In genomic region chr12:109462868-109463692, GRCh38 we compare ENCODE assay signal across 9 cellular contexts. TPM values are rescaled to one million over a fixed set of nuclear protein-coding genes. Genes with fewer than 3 reads are reported as not detected.
DNase-seq lines count a peak whose midpoint lies in the region; ATAC-seq and TF ChIP-seq lines count a peak whose summit lies in the region.
"Had no signal": no experiment of that assay in that cellular context is flagged by ENCODE, and none has a peak within 500 bp of the region (broad histone marks: within the 10 kb centered on the region; RNA-seq: fewer than 3 reads in every experiment).

No MANE protein-coding gene starts in this region.

- CTCF ChIA-PET in Calu3 (lab: Charles Lee) (interaction anchor here (0.6 to 2.1 kb wide), 8 partner anchors 10 to 541 kb away, joined by 3 to 11 read pairs (median 4); partner anchors contain the start of genes KCTD10 and UBE3B), mammary epithelial cell (lab: Charles Lee; ENCODE audit: low non-redundant PET) (interaction anchor here (0.7 kb wide), 1 partner anchor 10 kb away, joined by 4 read pairs; no protein-coding TSS in a partner anchor)

- peak; percentile 75 for DNase-seq in Calu3
- peak; percentile 52 for DNase-seq in NCI-H2227 treated with DMSO at 0.1 percent for 48 hours (lab: John Stamatoyannopoulos, UW)
- peak; percentile 76 for DNase-seq in mammary epithelial cell
- peak; percentile 93 for DNase-seq in kidney epithelial cell (ENCODE audit: low read depth)
- no peak for DNase-seq in posterior cingulate gyrus
- no peak for DNase-seq in stimulated activated CD4-positive, alpha-beta T cell treated with anti-CD3 and anti-CD28 coated beads, Interleukin-12 subunit alpha, Interleukin-12 subunit beta, amount 100 ng/mL, for 4 hours

- ATAC-seq in stimulated activated memory B cell treated with anti-CD40 and anti-IgM and Interleukin-4, amounts not matched to agents 10 μg/mL and 1 μg/mL and 100 μg/mL, for 72 hours: no peak
- no peak for ATAC-seq in GM21381 (IDR thresholded peaks at IDR 0.05; ENCODE audit: unreplicated experiment)

- H3K4me3 Mint-ChIP-seq in Calu3 (ENCODE audit: low read depth, unreplicated experiment): peak overlapping the region; percentile 49
- H3K4me3 Mint-ChIP-seq in stimulated activated memory B cell treated with anti-CD40 and anti-IgM and Interleukin-4, amounts not matched to agents 10 μg/mL and 1 μg/mL and 100 μg/mL, for 72 hours: no peak overlapping the region

- no peaks in the 10 kb centered on the region for H3K27me3 Mint-ChIP-seq in Calu3 (ENCODE audit: unreplicated experiment)
- H3K27me3 Mint-ChIP-seq in stimulated activated memory B cell treated with anti-CD40 and anti-IgM and Interleukin-4, amounts not matched to agents 10 μg/mL and 1 μg/mL and 100 μg/mL, for 72 hours: no peaks in the 10 kb centered on the region
- H3K27me3 Mint-ChIP-seq: IgD-negative memory B cell had no signal

- peak overlapping the region; percentile 13 for H2AFZ ChIP-seq in mammary epithelial cell (ENCODE audit: low read depth, low read length)

- BruUV-seq in Calu3 (replicated peaks; lab: Mats Ljungman, UMichigan) (no TSS peak), mammary epithelial cell (replicated peaks; lab: Mats Ljungman, UMichigan) (no TSS peak)

- H3K4me1 Mint-ChIP-seq in Calu3 (ENCODE audit: low read depth, unreplicated experiment): peaks cover 47% of the 10 kb centered on the region
- peaks cover 44% of the 10 kb centered on the region for H3K4me1 Mint-ChIP-seq in stimulated activated memory B cell treated with anti-CD40 and anti-IgM and Interleukin-4, amounts not matched to agents 10 μg/mL and 1 μg/mL and 100 μg/mL, for 72 hours

- 2% methylated on average over 14 of the region's 14 CpGs for WGBS in mammary epithelial cell (ENCODE audit: low coverage, missing lambda C conversion rate)

- no peak for TF ChIP-seq CTCF in Calu3 (IDR thresholded peaks at IDR 0.05; ENCODE audit: unreplicated experiment)
- no peak for TF ChIP-seq CTCF in mammary epithelial cell (conservative IDR thresholded peaks at IDR 0.05 in 1 of 2, IDR thresholded peaks at IDR 0.05 in 1 of 2; ENCODE audit: extremely low read depth in 1 of 2, insufficient read depth in 1 of 2, low read depth in 1 of 2, low read length in 2 of 2)
- TF ChIP-seq CTCF in kidney epithelial cell (IDR thresholded peaks at IDR 0.05; ENCODE audit: insufficient read depth, low read length, poor library complexity, severe bottlenecking): no peak

- H3K79me2 ChIP-seq in mammary epithelial cell (ENCODE audit: insufficient read depth, low read length): peaks cover 100% of the 10 kb centered on the region

- H3K9me3 ChIP-seq in mammary epithelial cell (replicated peaks; ENCODE audit: insufficient read depth, low read length): no peaks in the 10 kb centered on the region

- H3K27ac ChIP-seq in mammary epithelial cell (ENCODE audit: insufficient read depth, low read depth, low read length): peak overlapping the region; percentile 62

- H3K36me3 ChIP-seq in mammary epithelial cell (ENCODE audit: insufficient read depth, low read length): peaks cover 7% of the 10 kb centered on the region
- H3K36me3 ChIP-seq in kidney epithelial cell (ENCODE audit: control insufficient read depth, insufficient read depth, low read length): no peaks in the 10 kb centered on the region

- peaks cover 48% of the 10 kb centered on the region for H3K4me1 ChIP-seq in mammary epithelial cell (ENCODE audit: insufficient read depth, low read length)

- peak overlapping the region; percentile 77 for H3K4me2 ChIP-seq in mammary epithelial cell (ENCODE audit: insufficient read depth, low read depth, low read length)

- no peaks in the 10 kb centered on the region for H3K27me3 ChIP-seq in mammary epithelial cell (ENCODE audit: insufficient read depth, low read length)
- H3K27me3 ChIP-seq in kidney epithelial cell (ENCODE audit: control insufficient read depth, insufficient read depth, low read length): no peaks in the 10 kb centered on the region

- H3K9me3 Mint-ChIP-seq in Calu3 (ENCODE audit: low read depth, unreplicated experiment): no peaks in the 10 kb centered on the region
- H3K9me3 Mint-ChIP-seq in stimulated activated memory B cell treated with anti-CD40 and anti-IgM and Interleukin-4, amounts not matched to agents 10 μg/mL and 1 μg/mL and 100 μg/mL, for 72 hours: no peaks in the 10 kb centered on the region
- H3K9me3 Mint-ChIP-seq: IgD-negative memory B cell had no signal

- H3K4me3 ChIP-seq in mammary epithelial cell (replicated peaks in 1 of 3; ENCODE audit: insufficient read depth in 1 of 3, low read depth in 2 of 3, low read length in 3 of 3): peak overlapping the region in 2 of 3 experiments; percentile 6 to 10
- peak overlapping the region; percentile 22 for H3K4me3 ChIP-seq in kidney epithelial cell (ENCODE audit: low read depth, low read length)

- H3K9ac ChIP-seq in mammary epithelial cell (ENCODE audit: insufficient read depth, low read length): no peak overlapping the region

- no peaks in the 10 kb centered on the region for H4K20me1 ChIP-seq in mammary epithelial cell (ENCODE audit: insufficient read depth, low read length)

- dilution Hi-C loops in mammary epithelial cell (cut with HindIII; ENCODE audit: low sequenced_read_pairs): no loop called here

- in situ Hi-C loops in mammary epithelial cell (cut with MboI; ENCODE audit: low sequenced_read_pairs in 2 of 2): no loop called here

- intact Hi-C loops in Calu3 (cut with micrococcal nuclease; ENCODE audit: unreplicated experiment): loop anchor here (2.0 kb wide), 1 partner anchor 30 kb away; no protein-coding TSS in a partner anchor
- intact Hi-C loops in mammary epithelial cell (cut with micrococcal nuclease): loop anchor here (1.0 kb wide), 2 partner anchors 14 to 31 kb away; partner anchors contain the start of genes KCTD10 and UBE3B
- intact Hi-C loops in posterior cingulate gyrus (cut with DNase I): no loop called here

- H3K36me3 Mint-ChIP-seq in Calu3 (ENCODE audit: insufficient read depth, unreplicated experiment): peaks cover 41% of the 10 kb centered on the region
- H3K36me3 Mint-ChIP-seq in stimulated activated memory B cell treated with anti-CD40 and anti-IgM and Interleukin-4, amounts not matched to agents 10 μg/mL and 1 μg/mL and 100 μg/mL, for 72 hours: peaks cover 46% of the 10 kb centered on the region

- peak overlapping the region; percentile 87 for H3K27ac Mint-ChIP-seq in Calu3 (ENCODE audit: unreplicated experiment)
- peak overlapping the region; percentile 28 for H3K27ac Mint-ChIP-seq in stimulated activated memory B cell treated with anti-CD40 and anti-IgM and Interleukin-4, amounts not matched to agents 10 μg/mL and 1 μg/mL and 100 μg/mL, for 72 hours

RNA-seq across cellular contexts. Expression of gene KCTD10, which starts 14.0 kb away (rescaled TPM):
- 56.7 and 59.0 TPM in 2 replicates for total RNA-seq in Calu3 (2022)
- total RNA-seq in mammary epithelial cell: 100 to 1,000 TPM in 1 of 2 donors, 10 to 100 TPM in 1; 71.2 to 125 TPM
- polyA plus RNA-seq in mammary epithelial cell: 72.5 TPM
- polyA minus RNA-seq in mammary epithelial cell: 126 TPM
- 37.9 and 52.1 TPM in 2 replicates for total RNA-seq in kidney epithelial cell

RNA-seq across cellular contexts. Expression of gene UBE3B, which starts 14.4 kb away (rescaled TPM):
- 48.6 and 59.2 TPM in 2 replicates for total RNA-seq in Calu3 (2022)
- total RNA-seq in mammary epithelial cell: 10 to 100 TPM; 31.2 to 53.7 TPM
- polyA plus RNA-seq in mammary epithelial cell: 21.5 TPM
- polyA minus RNA-seq in mammary epithelial cell: 103 TPM
- 34.8 and 38.3 TPM in 2 replicates for total RNA-seq in kidney epithelial cell

Comparison
In these comparisons a context has a peak if more than half of its experiments do, and no peak if none do; other contexts are left out.
1. DNase-seq: peak in Calu3 (single experiment), NCI-H2227 treated with DMSO at 0.1 percent for 48 hours (single experiment), mammary epithelial cell (single experiment) and kidney epithelial cell (single experiment); none in posterior cingulate gyrus (0 of 10) and stimulated activated CD4-positive, alpha-beta T cell treated with anti-CD3 and anti-CD28 coated beads, Interleukin-12 subunit alpha, Interleukin-12 subunit beta, amount 100 ng/mL, for 4 hours (single experiment).